In the genomic region with DNA sequence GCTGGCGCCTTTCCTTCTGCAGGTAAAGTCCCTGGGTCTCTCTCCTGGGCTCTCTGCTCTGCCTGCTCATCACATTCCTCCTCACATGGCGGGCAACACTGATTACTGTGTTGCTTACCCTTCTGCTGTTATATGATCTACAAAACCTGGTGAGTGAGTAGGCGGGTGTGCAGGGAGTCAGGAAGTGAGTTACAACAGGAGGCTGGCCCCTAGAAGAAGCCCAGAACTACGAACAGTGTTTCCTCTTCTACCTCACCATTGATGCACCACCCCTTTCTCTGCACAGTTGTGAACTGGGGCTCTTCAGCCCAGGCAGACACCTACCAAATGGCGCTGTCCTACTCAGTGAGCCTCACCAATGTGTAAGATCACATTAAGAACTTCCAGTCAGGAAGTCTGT, we compare ENCODE assay signal across 12 cellular contexts. TPM values are rescaled to one million over a fixed set of nuclear protein-coding genes. Genes with fewer than 3 reads are reported as not detected.
DNase-seq lines count a peak whose midpoint lies in the region; ATAC-seq, FAIRE-seq and TF ChIP-seq lines count a peak whose summit lies in the region.
"Had no signal": no experiment of that assay in that cellular context is flagged by ENCODE, and none has a peak within 500 bp of the region (broad histone marks: within the 10 kb centered on the region; RNA-seq: fewer than 3 reads in every experiment).

No MANE protein-coding gene starts in this region.

- H2AFZ ChIP-seq in endothelial cell of umbilical vein (ENCODE audit: low read depth, low read length): no peak overlapping the region

- peaks cover 7 to 26% (median 13%) of the 10 kb centered on the region in 4 donors for H3K4me1 Mint-ChIP-seq in CD4-positive, CD25-positive, alpha-beta regulatory T cell
- peaks cover 18 to 27% (median 26%) of the 10 kb centered on the region in 3 donors for H3K4me1 Mint-ChIP-seq in T-cell
- H3K4me1 Mint-ChIP-seq in mesothelial cell of epicardium: no peaks in the 10 kb centered on the region

- peak overlapping the region in 2 of 4 donors; percentile 28 to 69 for H3K4me3 Mint-ChIP-seq in CD4-positive, CD25-positive, alpha-beta regulatory T cell
- H3K4me3 Mint-ChIP-seq in T-cell (peak overlapping the region; percentile 14 to 73 (median 31)), mesothelial cell of epicardium (no peak overlapping the region)

- BruUV-seq in endothelial cell of umbilical vein (replicated peaks; lab: Mats Ljungman, UMichigan): no TSS peak

- peaks cover 0 to 1% (median 0%) of the 10 kb centered on the region in 7 donors for H3K9me3 Mint-ChIP-seq in CD4-positive, CD25-positive, alpha-beta regulatory T cell
- H3K9me3 Mint-ChIP-seq in T-cell: no peaks in the 10 kb centered on the region
- H3K9me3 Mint-ChIP-seq in mesothelial cell of epicardium: peaks cover 5% of the 10 kb centered on the region

- H3K36me3 Mint-ChIP-seq in CD4-positive, CD25-positive, alpha-beta regulatory T cell: peaks cover 6% of the 10 kb centered on the region
- peaks cover 6% of the 10 kb centered on the region for H3K36me3 Mint-ChIP-seq in T-cell
- peaks cover 11% of the 10 kb centered on the region for H3K36me3 Mint-ChIP-seq in mesothelial cell of epicardium

- TF ChIP-seq EP300 in stomach (IDR thresholded peaks at IDR 0.05): no peak

- DNase-seq in CD4-positive, CD25-positive, alpha-beta regulatory T cell: peak in 2 of 3 donors; percentile 39 to 74
- DNase-seq in T-cell (peak in 29 of 34 experiments; percentile 4 to 63 (median 30)), endothelial cell of umbilical vein (ENCODE audit: low read depth, low spot score) (peak; percentile 75), NCI-H774 (lab: John Stamatoyannopoulos, UW) (no peak), globus pallidus (ENCODE audit: low spot score) (no peak), stomach (no peak), mesothelial cell of epicardium (ENCODE audit: low spot score in 2 of 2, unreplicated experiment in 2 of 2) (no peak)
- DNase-seq: EL, foreskin melanocyte, NCI-H1417, upper lobe of left lung had no signal

- H3K9ac ChIP-seq in endothelial cell of umbilical vein (replicated peaks; ENCODE audit: extremely low read depth, insufficient read depth, low read length): no peak overlapping the region

- no peaks in the 10 kb centered on the region for H3K9me3 ChIP-seq in CD4-positive, CD25-positive, alpha-beta regulatory T cell (ENCODE audit: control insufficient read depth in 2 of 2, low read length in 2 of 2)
- H3K9me3 ChIP-seq in endothelial cell of umbilical vein (replicated peaks; ENCODE audit: control insufficient read depth, insufficient read depth, low read length) (no peaks in the 10 kb centered on the region), stomach (no peaks in the 10 kb centered on the region)
- H3K9me3 ChIP-seq: upper lobe of left lung had no signal

- no peaks in the 10 kb centered on the region for H3K9me1 ChIP-seq in endothelial cell of umbilical vein (replicated peaks; ENCODE audit: control insufficient read depth, extremely low read depth, insufficient read depth, low read length)

- TF ChIP-seq CTCF in endothelial cell of umbilical vein (IDR thresholded peaks at IDR 0.05; ENCODE audit: extremely low read depth in 1 of 2, insufficient read depth in 1 of 2, low read depth in 1 of 2, low read length in 2 of 2) (no peak), stomach (IDR thresholded peaks at IDR 0.05) (no peak), mesothelial cell of epicardium (IDR thresholded peaks at IDR 0.05; ENCODE audit: unreplicated experiment) (no peak)

- H4K20me1 ChIP-seq in endothelial cell of umbilical vein (replicated peaks; ENCODE audit: control insufficient read depth, extremely low read depth, insufficient read depth, low read length): no peaks in the 10 kb centered on the region

- no peak overlapping the region for H3K4me2 ChIP-seq in endothelial cell of umbilical vein (ENCODE audit: insufficient read depth, low read length)

- H3K27me3 Mint-ChIP-seq in CD4-positive, CD25-positive, alpha-beta regulatory T cell: peaks cover 5% of the 10 kb centered on the region
- no peaks in the 10 kb centered on the region for H3K27me3 Mint-ChIP-seq in T-cell
- H3K27me3 Mint-ChIP-seq in mesothelial cell of epicardium (ENCODE audit: low read depth): peaks cover 28% of the 10 kb centered on the region

- POLR2A ChIA-PET in T-cell (lab: Charles Lee): no interaction called here
- POLR2A ChIA-PET in endothelial cell of umbilical vein (lab: Charles Lee): interaction anchor here (0.6 kb wide), 1 partner anchor 66 kb away, joined by 4 read pairs; no protein-coding TSS in a partner anchor

- peak overlapping the region; percentile 35 for H3K4me3 ChIP-seq in CD4-positive, CD25-positive, alpha-beta regulatory T cell (ENCODE audit: low read depth, low read length)
- no peak overlapping the region for H3K4me3 ChIP-seq in endothelial cell of umbilical vein (replicated peaks in 1 of 3; ENCODE audit: insufficient read depth in 1 of 3, low read depth in 1 of 3, low read length in 3 of 3)
- no peak overlapping the region for H3K4me3 ChIP-seq in stomach
- H3K4me3 ChIP-seq: upper lobe of left lung had no signal

- ATAC-seq in CD4-positive, CD25-positive, alpha-beta regulatory T cell (ENCODE audit: low read depth in 2 of 2): peak; percentile 94 to 95
- peak; percentile 47 for ATAC-seq in GM19463 (IDR thresholded peaks at IDR 0.05; ENCODE audit: unreplicated experiment)
- ATAC-seq in T-cell (replicated peaks in 1 of 4): peak; percentile 91 to 99 (median 94)

- CTCF ChIA-PET in T-cell (lab: Charles Lee): interaction anchor here in 1 of 2 donors (0.6 to 1.2 kb wide), 2 partner anchors 26 to 169 kb away, joined by 3 read pairs; no protein-coding TSS in a partner anchor
- CTCF ChIA-PET in endothelial cell of umbilical vein (lab: Charles Lee): no interaction called here

- H3K36me3 ChIP-seq in CD4-positive, CD25-positive, alpha-beta regulatory T cell (ENCODE audit: control insufficient read depth, insufficient read depth, low read length): peaks cover 5% of the 10 kb centered on the region
- H3K36me3 ChIP-seq in endothelial cell of umbilical vein (ENCODE audit: control insufficient read depth in 2 of 2, extremely low read depth in 1 of 2, insufficient read depth in 2 of 2, low read length in 2 of 2) (no peaks in the 10 kb centered on the region), stomach (peaks cover 4 to 19% (median 10%) of the 10 kb centered on the region in 4 donors)

- no peaks in the 10 kb centered on the region for H3K27me3 ChIP-seq in CD4-positive, CD25-positive, alpha-beta regulatory T cell (ENCODE audit: control insufficient read depth, insufficient read depth, low read length)
- H3K27me3 ChIP-seq in endothelial cell of umbilical vein (ENCODE audit: control insufficient read depth in 2 of 2, insufficient read depth in 2 of 2, low read length in 2 of 2): peaks cover 2 to 3% of the 10 kb centered on the region in 2 experiments
- peaks cover 0 to 11% (median 0%) of the 10 kb centered on the region in 3 donors for H3K27me3 ChIP-seq in stomach
- H3K27me3 ChIP-seq: upper lobe of left lung had no signal

- TF ChIP-seq POLR2A in endothelial cell of umbilical vein (IDR thresholded peaks at IDR 0.05; ENCODE audit: low read depth, low read length): no peak
- TF ChIP-seq POLR2A in stomach (IDR thresholded peaks at IDR 0.05): no peak

- H3K27ac ChIP-seq in CD4-positive, CD25-positive, alpha-beta regulatory T cell (ENCODE audit: insufficient read depth, low read length, poor library complexity, severe bottlenecking): no peak overlapping the region
- no peak overlapping the region for H3K27ac ChIP-seq in endothelial cell of umbilical vein (ENCODE audit: insufficient read depth, low read depth, low read length)
- no peak overlapping the region for H3K27ac ChIP-seq in stomach
- H3K27ac ChIP-seq: upper lobe of left lung had no signal

- 64 to 89% (median 76%) methylated on average over 5 of the region's 5 CpGs for WGBS in stomach, 5 donors

- H3K4me1 ChIP-seq in CD4-positive, CD25-positive, alpha-beta regulatory T cell (ENCODE audit: control insufficient read depth, insufficient read depth, low read length, poor library complexity, severe bottlenecking): peaks cover 12% of the 10 kb centered on the region
- H3K4me1 ChIP-seq in endothelial cell of umbilical vein (ENCODE audit: control insufficient read depth, extremely low read depth, insufficient read depth, low read length) (peaks cover 8% of the 10 kb centered on the region), stomach (peaks cover 0 to 5% (median 1%) of the 10 kb centered on the region in 4 donors)

- dilution Hi-C loops in endothelial cell of umbilical vein (cut with MboI; ENCODE audit: extremely low pct_ligation_motif_present, low sequenced_read_pairs): no loop called here

- H3K27ac Mint-ChIP-seq in CD4-positive, CD25-positive, alpha-beta regulatory T cell: peak overlapping the region; percentile 34 to 94 (median 79)
- peak overlapping the region; percentile 85 to 93 for H3K27ac Mint-ChIP-seq in T-cell
- H3K27ac Mint-ChIP-seq in mesothelial cell of epicardium: no peak overlapping the region

- no peaks in the 10 kb centered on the region for H3K79me2 ChIP-seq in endothelial cell of umbilical vein (ENCODE audit: control insufficient read depth, insufficient read depth, low read length)

- intact Hi-C loops in endothelial cell of umbilical vein (cut with micrococcal nuclease) (no loop called here), stomach (cut with DNase I; ENCODE audit: low total_unique reads) (no loop called here)

- peak; percentile 76 for FAIRE-seq in endothelial cell of umbilical vein (lab: Jason Lieb, UNC)

RNA-seq across cellular contexts. Expression of a gene that starts 4.9 kb away (rescaled TPM):
- total RNA-seq in CD4-positive, CD25-positive, alpha-beta regulatory T cell: 0.72 TPM
- polyA plus RNA-seq in CD4-positive, CD25-positive, alpha-beta regulatory T cell: not detected
- total RNA-seq in T-cell (under 1 TPM; 0.07 to 0.65 (median 0.22) TPM), endothelial cell of umbilical vein (0.07 TPM in 1 of 2 replicates, not detected in the other), stomach (1 to 10 TPM in 1 of 5 donors, under 1 TPM in 2, not detected in 2; under 0.01 to 4.3 (median 0.37) TPM), mesothelial cell of epicardium (0.11 to 0.16 TPM (median 0.13 TPM) in 3 replicates)
- polyA plus RNA-seq in endothelial cell of umbilical vein (not detected in 2 replicates), stomach (under 1 TPM in 2 of 3 donors, not detected in 1; 0.05 to 0.06 TPM)
- polyA plus RNA-seq in endothelial cell of umbilical vein (2011; cell fraction: cytosol; rRNA removed): not detected in 2 replicates
- polyA plus RNA-seq in endothelial cell of umbilical vein (2011; cell fraction: nucleus; rRNA removed): 0.05 TPM in 1 of 2 replicates, not detected in the other
- 0.04 TPM in 2 replicates for polyA plus RNA-seq in endothelial cell of umbilical vein (2012)
- not detected in 2 replicates for polyA minus RNA-seq in endothelial cell of umbilical vein
- not detected for polyA minus RNA-seq in endothelial cell of umbilical vein (2011; cell fraction: cytosol; rRNA and poly(A)+ RNA removed)
- polyA minus RNA-seq in endothelial cell of umbilical vein (2011; cell fraction: nucleus; rRNA and poly(A)+ RNA removed): 0.05 TPM in 1 of 2 replicates, not detected in the other

RNA-seq across cellular contexts. Expression of a gene that starts 13.7 kb away (rescaled TPM):
- 40.8 TPM for total RNA-seq in CD4-positive, CD25-positive, alpha-beta regulatory T cell
- 10 to 100 TPM; 27.3 to 34.2 (median 32.9) TPM for polyA plus RNA-seq in CD4-positive, CD25-positive, alpha-beta regulatory T cell
- total RNA-seq in T-cell: 10 to 100 TPM; 56.4 to 80.2 (median 61.5) TPM
- 39.1 and 41.8 TPM in 2 replicates for total RNA-seq in endothelial cell of umbilical vein
- 84.5 and 100 TPM in 2 replicates for polyA plus RNA-seq in endothelial cell of umbilical vein
- polyA plus RNA-seq in endothelial cell of umbilical vein (2011; cell fraction: cytosol; rRNA removed): 35.7 and 37.7 TPM in 2 replicates
- polyA plus RNA-seq in endothelial cell of umbilical vein (2011; cell fraction: nucleus; rRNA removed): 183 and 209 TPM in 2 replicates
- polyA plus RNA-seq in endothelial cell of umbilical vein (2012): 23.6 and 23.8 TPM in 2 replicates
- polyA minus RNA-seq in endothelial cell of umbilical vein: 58.4 and 63.1 TPM in 2 replicates
- polyA minus RNA-seq in endothelial cell of umbilical vein (2011; cell fraction: cytosol; rRNA and poly(A)+ RNA removed): 24.2 TPM
- polyA minus RNA-seq in endothelial cell of umbilical vein (2011; cell fraction: nucleus; rRNA and poly(A)+ RNA removed): 63.4 and 65.6 TPM in 2 replicates
- 10 to 100 TPM; 29.9 to 71.8 (median 59.7) TPM for total RNA-seq in stomach
- polyA plus RNA-seq in stomach: 10 to 100 TPM; 24.7 to 58.5 (median 43.4) TPM
- total RNA-seq in mesothelial cell of epicardium: 67.0 to 72.9 TPM (median 69.7 TPM) in 3 replicates

RNA-seq across cellular contexts. Expression of a gene that starts 14.1 kb away (rescaled TPM):
- 72.6 TPM for total RNA-seq in CD4-positive, CD25-positive, alpha-beta regulatory T cell
- polyA plus RNA-seq in CD4-positive, CD25-positive, alpha-beta regulatory T cell: 100 to 1,000 TPM in 2 of 4 donors, 10 to 100 TPM in 2; 81.8 to 121 (median 101) TPM
- 100 to 1,000 TPM in 4 of 5 donors, 10 to 100 TPM in 1; 92.9 to 142 (median 120) TPM for total RNA-seq in T-cell
- total RNA-seq in endothelial cell of umbilical vein: 227 and 231 TPM in 2 replicates
- polyA plus RNA-seq in endothelial cell of umbilical vein: 304 and 387 TPM in 2 replicates
- 305 and 349 TPM in 2 replicates for polyA plus RNA-seq in endothelial cell of umbilical vein (2011; cell fraction: cytosol; rRNA removed)
- 233 and 254 TPM in 2 replicates for polyA plus RNA-seq in endothelial cell of umbilical vein (2011; cell fraction: nucleus; rRNA removed)
- polyA plus RNA-seq in endothelial cell of umbilical vein (2012): 177 and 248 TPM in 2 replicates
- polyA minus RNA-seq in endothelial cell of umbilical vein: 232 and 271 TPM in 2 replicates
- polyA minus RNA-seq in endothelial cell of umbilical vein (2011; cell fraction: cytosol; rRNA and poly(A)+ RNA removed): 103 TPM
- 39.2 and 46.9 TPM in 2 replicates for polyA minus RNA-seq in endothelial cell of umbilical vein (2011; cell fraction: nucleus; rRNA and poly(A)+ RNA removed)
- total RNA-seq in stomach: 100 to 1,000 TPM in 4 of 5 donors, 10 to 100 TPM in 1; 70.1 to 219 (median 149) TPM
- polyA plus RNA-seq in stomach: 100 to 1,000 TPM; 104 to 148 (median 118) TPM
- 283 to 304 TPM (median 299 TPM) in 3 replicates for total RNA-seq in mesothelial cell of epicardium

RNA-seq across cellular contexts. Expression of a gene that starts 20.4 kb away (rescaled TPM):
- total RNA-seq in CD4-positive, CD25-positive, alpha-beta regulatory T cell: 65.6 TPM
- 10 to 100 TPM; 24.7 to 38.3 (median 30.4) TPM for polyA plus RNA-seq in CD4-positive, CD25-positive, alpha-beta regulatory T cell
- total RNA-seq in T-cell (10 to 100 TPM; 54.2 to 72.8 (median 57.5) TPM), endothelial cell of umbilical vein (28.6 and 33.6 TPM in 2 replicates), stomach (10 to 100 TPM in 3 of 5 donors, 1 to 10 TPM in 2; 2.0 to 25.6 (median 20.4) TPM), mesothelial cell of epicardium (32.3 to 37.5 TPM (median 33.7 TPM) in 3 replicates)
- polyA plus RNA-seq in endothelial cell of umbilical vein (52.5 and 58.6 TPM in 2 replicates), stomach (10 to 100 TPM; 22.6 to 30.5 (median 28.4) TPM)
- 33.8 and 34.5 TPM in 2 replicates for polyA plus RNA-seq in endothelial cell of umbilical vein (2011; cell fraction: cytosol; rRNA removed)
- 98.7 and 120 TPM in 2 replicates for polyA plus RNA-seq in endothelial cell of umbilical vein (2011; cell fraction: nucleus; rRNA removed)
- polyA plus RNA-seq in endothelial cell of umbilical vein (2012): 19.1 and 21.5 TPM in 2 replicates
- 65.1 and 69.4 TPM in 2 replicates for polyA minus RNA-seq in endothelial cell of umbilical vein
- polyA minus RNA-seq in endothelial cell of umbilical vein (2011; cell fraction: cytosol; rRNA and poly(A)+ RNA removed): 21.2 TPM
- polyA minus RNA-seq in endothelial cell of umbilical vein (2011; cell fraction: nucleus; rRNA and poly(A)+ RNA removed): 26.2 and 28.5 TPM in 2 replicates

RNA-seq across cellular contexts. Expression of a gene that starts 27.6 kb away (rescaled TPM):
- total RNA-seq in CD4-positive, CD25-positive, alpha-beta regulatory T cell: 63.8 TPM
- polyA plus RNA-seq in CD4-positive, CD25-positive, alpha-beta regulatory T cell: 1 to 10 TPM; 2.8 to 7.1 (median 5.3) TPM
- 10 to 100 TPM; 38.5 to 71.5 (median 65.5) TPM for total RNA-seq in T-cell
- total RNA-seq in endothelial cell of umbilical vein: 40.3 and 44.6 TPM in 2 replicates
- 18.1 and 19.6 TPM in 2 replicates for polyA plus RNA-seq in endothelial cell of umbilical vein
- 10.3 and 11.9 TPM in 2 replicates for polyA plus RNA-seq in endothelial cell of umbilical vein (2011; cell fraction: cytosol; rRNA removed)
- polyA plus RNA-seq in endothelial cell of umbilical vein (2011; cell fraction: nucleus; rRNA removed): 131 and 146 TPM in 2 replicates
- polyA plus RNA-seq in endothelial cell of umbilical vein (2012): 12.0 and 15.8 TPM in 2 replicates
- 56.2 and 66.9 TPM in 2 replicates for polyA minus RNA-seq in endothelial cell of umbilical vein
- polyA minus RNA-seq in endothelial cell of umbilical vein (2011; cell fraction: cytosol; rRNA and poly(A)+ RNA removed): 9.4 TPM
- 55.5 and 84.3 TPM in 2 replicates for polyA minus RNA-seq in endothelial cell of umbilical vein (2011; cell fraction: nucleus; rRNA and poly(A)+ RNA removed)
- 100 to 1,000 TPM in 1 of 5 donors, 10 to 100 TPM in 4; 16.9 to 190 (median 34.1) TPM for total RNA-seq in stomach
- 10 to 100 TPM in 1 of 3 donors, 1 to 10 TPM in 2; 9.3 to 11.6 (median 9.8) TPM for polyA plus RNA-seq in stomach
- 12.8 to 18.3 TPM (median 16.8 TPM) in 3 replicates for total RNA-seq in mesothelial cell of epicardium

Comparison
In these comparisons a context has a peak if more than half of its experiments do, and no peak if none do; other contexts are left out.
1. DNase-seq: peak in CD4-positive, CD25-positive, alpha-beta regulatory T cell (2 of 3), T-cell (29 of 34) and endothelial cell of umbilical vein (single experiment); none in NCI-H774 (single experiment), globus pallidus (single experiment), stomach (single experiment) and mesothelial cell of epicardium (0 of 2).
2. Peak in every context shown above with its lines, with median percentiles within 50 percentile points of each other: ATAC-seq.